In genomic region chr1:1318131-1318652, GRCh38 we compare ENCODE assay signal across 6 cellular contexts. TPM values are rescaled to one million over a fixed set of nuclear protein-coding genes. Genes with fewer than 3 reads are reported as not detected.
A peak's percentile ranks its signal among the peaks of the same experiment; 100 is the strongest.
DNase-seq lines count a peak whose midpoint lies in the region; ATAC-seq and TF ChIP-seq lines count a peak whose summit lies in the region.

No MANE protein-coding gene starts in this region.

- no peak overlapping the region for H3K4me3 ChIP-seq in astrocyte of the cerebellum (ENCODE audit: low read depth, low read length)

- H3K4me3 Mint-ChIP-seq in HFFc6 = peak overlapping the region; percentile 9; the same call in 1 of the 2 replicates
- peak overlapping the region; percentile 62 for H3K4me3 Mint-ChIP-seq in neural crest cell

- peak overlapping the region; percentile 91 for H3K27ac Mint-ChIP-seq in HFFc6
- H3K27ac Mint-ChIP-seq in neural crest cell (ENCODE audit: unreplicated experiment) = no peak overlapping the region

- in situ Hi-C loops in astrocyte of the cerebellum (cut with HindIII; ENCODE audit: low sequenced_read_pairs) = no loop called here

- no peak for ATAC-seq in HG02840 (IDR thresholded peaks at IDR 0.05; ENCODE audit: low FRiP score, unreplicated experiment)

- H3K9me3 Mint-ChIP-seq in HFFc6 = no peaks in the 10 kb centered on the region
- H3K9me3 Mint-ChIP-seq in neural crest cell = no peaks in the 10 kb centered on the region

- TF ChIP-seq CTCF in HFFc6 (IDR thresholded peaks at IDR 0.05) (no peak), astrocyte of the cerebellum (IDR thresholded peaks at IDR 0.05; ENCODE audit: low read depth, low read length, missing control alignments) (no peak), neural crest cell (conservative IDR thresholded peaks at IDR 0.05) (no peak)

- H3K27me3 Mint-ChIP-seq in HFFc6 (ENCODE audit: insufficient read depth) (peaks cover 13% of the 10 kb centered on the region), neural crest cell (ENCODE audit: low read depth) (no peaks in the 10 kb centered on the region)

- H3K4me1 Mint-ChIP-seq in HFFc6 (ENCODE audit: low read depth) (peaks cover 38% of the 10 kb centered on the region), neural crest cell (peaks cover 15% of the 10 kb centered on the region)

- peaks cover 5% of the 10 kb centered on the region; the same call in 1 of the 2 replicates for H3K36me3 Mint-ChIP-seq in HFFc6 (ENCODE audit: low read depth)
- H3K36me3 Mint-ChIP-seq in neural crest cell (ENCODE audit: low read depth) = peaks cover 2% of the 10 kb centered on the region

- DNase-seq in HFFc6 = peak; percentile 95
- DNase-seq in astrocyte of the cerebellum (ENCODE audit: low read depth) = peak; percentile 94
- no peak for DNase-seq in neural crest cell (ENCODE audit: low read depth, low spot score)
- DNase-seq in stimulated activated CD4-positive, alpha-beta T cell treated with anti-CD3 and anti-CD28 coated beads, Interleukin-4, amount 100 ng/mL, for 4 hours = no peak
- DNase-seq in epidermal melanocyte (ENCODE audit: insufficient read length, low spot score) = no peak

RNA-seq across cellular contexts. Expression of gene INTS11, which starts 6.3 kb away (rescaled TPM):
- 10 to 100 TPM; 65.6 to 78.3 (median 69.8) TPM for total RNA-seq in HFFc6 (2021; fragmentation: NEBNext Ultra II Directional; extraction: Animal tissue kit (Norgen Biotek cat#: 25700))
- 137 and 160 TPM in 2 replicates for total RNA-seq in neural crest cell

RNA-seq across cellular contexts. Expression of gene CPTP, which starts 6.4 kb away (rescaled TPM):
- total RNA-seq in HFFc6 (2021; fragmentation: NEBNext Ultra II Directional; extraction: Animal tissue kit (Norgen Biotek cat#: 25700)) = 10 to 100 TPM; 24.6 to 31.5 (median 26.6) TPM
- total RNA-seq in neural crest cell = 18.9 and 19.8 TPM in 2 replicates

RNA-seq across cellular contexts. Expression of gene PUSL1, which starts 9.8 kb away (rescaled TPM):
- total RNA-seq in HFFc6 (2021; fragmentation: NEBNext Ultra II Directional; extraction: Animal tissue kit (Norgen Biotek cat#: 25700)) = 10 to 100 TPM; 23.5 to 28.7 (median 25.6) TPM
- 26.3 and 27.9 TPM in 2 replicates for total RNA-seq in neural crest cell

RNA-seq across cellular contexts. Expression of gene ACAP3, which starts 10.5 kb away (rescaled TPM):
- 10 to 100 TPM; 39.4 to 50.8 (median 42.6) TPM for total RNA-seq in HFFc6 (2021; fragmentation: NEBNext Ultra II Directional; extraction: Animal tissue kit (Norgen Biotek cat#: 25700))
- 111 and 124 TPM in 2 replicates for total RNA-seq in neural crest cell

RNA-seq across cellular contexts. Expression of gene TAS1R3, which starts 12.9 kb away (rescaled TPM):
- under 1 TPM; 0.07 to 0.20 (median 0.13) TPM for total RNA-seq in HFFc6 (2021; fragmentation: NEBNext Ultra II Directional; extraction: Animal tissue kit (Norgen Biotek cat#: 25700))
- total RNA-seq in neural crest cell = 0.64 and 0.68 TPM in 2 replicates

Comparison
In these comparisons a context has a peak if more than half of its experiments do, and no peak if none do; other contexts are left out.
1. DNase-seq: peak in HFFc6 (single experiment) and astrocyte of the cerebellum (single experiment); none in neural crest cell (single experiment), stimulated activated CD4-positive, alpha-beta T cell treated with anti-CD3 and anti-CD28 coated beads, Interleukin-4, amount 100 ng/mL, for 4 hours (0 of 2) and epidermal melanocyte (single experiment).